Comparison of ENCODE assay signal across 8 cellular contexts in the genomic region with DNA sequence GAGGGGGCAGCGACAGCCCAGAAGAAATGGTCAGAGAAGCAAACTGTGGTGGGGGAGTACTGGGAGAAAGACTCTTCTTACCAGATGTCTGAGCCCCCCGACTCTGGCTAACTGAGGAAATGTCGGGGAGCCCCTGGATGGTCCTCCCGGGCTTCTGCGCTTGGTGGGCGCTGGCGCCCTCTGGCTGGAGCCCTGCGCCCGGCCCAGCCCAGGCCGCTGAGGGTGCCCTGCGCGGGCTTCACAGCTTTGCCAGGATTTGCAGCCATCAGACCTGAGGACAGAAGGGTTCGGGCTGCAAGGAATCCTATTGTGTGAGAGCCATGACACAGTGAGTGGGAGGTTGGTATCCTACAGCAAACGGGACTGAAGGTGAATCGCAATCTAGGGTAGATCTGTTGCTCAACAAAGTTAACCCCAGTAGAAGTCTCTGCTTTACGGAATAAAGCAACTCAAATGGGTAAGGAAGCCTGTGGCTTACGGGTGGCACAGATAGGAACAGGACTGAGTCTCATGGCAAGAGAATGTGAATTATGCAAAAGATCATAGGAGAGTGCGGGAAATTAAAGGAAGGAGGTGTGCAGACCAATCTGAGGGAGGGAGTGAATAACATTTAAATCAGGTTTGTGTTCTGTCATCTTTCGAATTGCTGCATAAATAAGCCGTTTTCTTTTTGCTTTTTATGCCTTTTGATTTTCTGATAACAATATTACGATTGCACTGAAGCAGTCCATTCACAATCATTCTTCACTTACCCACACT. TPM values are rescaled to one million over a fixed set of nuclear protein-coding genes. Genes with fewer than 3 reads are reported as not detected.
A peak's percentile ranks its signal among the peaks of the same experiment; 100 is the strongest.
DNase-seq lines count a peak whose midpoint lies in the region; ATAC-seq and TF ChIP-seq lines count a peak whose summit lies in the region.

No MANE protein-coding gene starts in this region.

- H3K9me2 ChIP-seq in neural cell (ENCODE audit: insufficient read depth, low read length) = no peaks in the 10 kb centered on the region

- H3K27me3 Mint-ChIP-seq in glutamatergic neuron (ENCODE audit: unreplicated experiment) = peaks cover 8% of the 10 kb centered on the region

- TF ChIP-seq EP300 in neural cell (conservative IDR thresholded peaks at IDR 0.05; ENCODE audit: poor library complexity, severe bottlenecking) = no peak

- peaks cover 13% of the 10 kb centered on the region for H3K27me3 ChIP-seq in neural cell (ENCODE audit: insufficient read depth, low read depth, low read length)

- no peaks in the 10 kb centered on the region for H3F3A ChIP-seq in neural cell (ENCODE audit: insufficient read depth, low read length, poor library complexity, severe bottlenecking)

- no peaks in the 10 kb centered on the region for H3K9me3 ChIP-seq in neural cell (ENCODE audit: low read length)

- TF ChIP-seq CTCF in glutamatergic neuron (IDR thresholded peaks at IDR 0.05; ENCODE audit: partially characterized antibody, unreplicated experiment) = peak; percentile 6
- TF ChIP-seq CTCF in neural cell (IDR thresholded peaks at IDR 0.05; ENCODE audit: poor library complexity, severe bottlenecking) = peak; percentile 81

- peaks cover 0 to 5% of the 10 kb centered on the region in 2 donors for H3K36me3 Mint-ChIP-seq in activated naive CD4-positive, alpha-beta T cell treated with anti-CD3 and anti-CD28 coated beads, Interleukin-2, amount 50 U/mL, for 72 hours
- H3K36me3 Mint-ChIP-seq in glutamatergic neuron (ENCODE audit: unreplicated experiment) = no peaks in the 10 kb centered on the region

- H3K9ac ChIP-seq in neural cell (ENCODE audit: low read length) = peak overlapping the region; percentile 73

- H4K20me1 ChIP-seq in neural cell (ENCODE audit: insufficient read depth) = no peaks in the 10 kb centered on the region

- peak; percentile 51 for ATAC-seq in GM19463 (IDR thresholded peaks at IDR 0.05; ENCODE audit: unreplicated experiment)
- peak; percentile 24 to 65 for ATAC-seq in activated naive CD4-positive, alpha-beta T cell treated with anti-CD3 and anti-CD28 coated beads, Interleukin-2, amount 50 U/mL, for 72 hours

- peak overlapping the region; percentile 70 for H3K4me3 Mint-ChIP-seq in glutamatergic neuron (ENCODE audit: unreplicated experiment)

- no peaks in the 10 kb centered on the region for H3K36me3 ChIP-seq in neural cell (ENCODE audit: insufficient read depth, low read length)

- no peak overlapping the region for H3K27ac Mint-ChIP-seq in activated naive CD4-positive, alpha-beta T cell treated with anti-CD3 and anti-CD28 coated beads, Interleukin-2, amount 50 U/mL, for 72 hours
- H3K27ac Mint-ChIP-seq in glutamatergic neuron (ENCODE audit: unreplicated experiment) = no peak overlapping the region

- H3K4me2 ChIP-seq in neural cell (ENCODE audit: low read length) = peak overlapping the region; percentile 91

- peak overlapping the region; percentile 82 for H3K4me3 ChIP-seq in neural cell (ENCODE audit: low read length)

- H3K9me3 Mint-ChIP-seq in activated naive CD4-positive, alpha-beta T cell treated with anti-CD3 and anti-CD28 coated beads, Interleukin-2, amount 50 U/mL, for 72 hours = no peaks in the 10 kb centered on the region
- peaks cover 5% of the 10 kb centered on the region for H3K9me3 Mint-ChIP-seq in glutamatergic neuron (ENCODE audit: unreplicated experiment)

- H3K79me2 ChIP-seq in neural cell (replicated peaks; ENCODE audit: insufficient read depth, low read length) = no peaks in the 10 kb centered on the region

- H2AFZ ChIP-seq in neural cell (ENCODE audit: low read depth, low read length) = peak overlapping the region; percentile 58

- TF ChIP-seq RAD21 in neural cell (conservative IDR thresholded peaks at IDR 0.05) = peak; percentile 73

- DNase-seq in COR-L47 (lab: John Stamatoyannopoulos, UW) (peak; percentile 18), M059J (ENCODE audit: low read depth) (peak; percentile 54), glutamatergic neuron (peak; percentile 69), NCI-H1694 treated with DMSO at 0.1 percent for 48 hours (lab: John Stamatoyannopoulos, UW) (no peak)
- DNase-seq in activated naive CD4-positive, alpha-beta T cell treated with anti-CD3 and anti-CD28 coated beads, Interleukin-2, amount 50 U/mL, for 72 hours (ENCODE audit: low spot score in 2 of 2) = peak in 1 of 2 donors; percentile 3
- DNase-seq in activated effector memory CD4-positive, alpha-beta T cell treated with Interleukin-2 at 50 U/mL for 16 hours = no peak

- H3K4me1 Mint-ChIP-seq in glutamatergic neuron (ENCODE audit: low read depth, unreplicated experiment) = peaks cover 8% of the 10 kb centered on the region

- peak overlapping the region; percentile 37 for H3K27ac ChIP-seq in neural cell (ENCODE audit: low read length)

TF ChIP-seq in neural cell, 6 proteins besides CTCF, POLR2A, EP300 and RAD21:
- TF ChIP-seq, protein P1, sequence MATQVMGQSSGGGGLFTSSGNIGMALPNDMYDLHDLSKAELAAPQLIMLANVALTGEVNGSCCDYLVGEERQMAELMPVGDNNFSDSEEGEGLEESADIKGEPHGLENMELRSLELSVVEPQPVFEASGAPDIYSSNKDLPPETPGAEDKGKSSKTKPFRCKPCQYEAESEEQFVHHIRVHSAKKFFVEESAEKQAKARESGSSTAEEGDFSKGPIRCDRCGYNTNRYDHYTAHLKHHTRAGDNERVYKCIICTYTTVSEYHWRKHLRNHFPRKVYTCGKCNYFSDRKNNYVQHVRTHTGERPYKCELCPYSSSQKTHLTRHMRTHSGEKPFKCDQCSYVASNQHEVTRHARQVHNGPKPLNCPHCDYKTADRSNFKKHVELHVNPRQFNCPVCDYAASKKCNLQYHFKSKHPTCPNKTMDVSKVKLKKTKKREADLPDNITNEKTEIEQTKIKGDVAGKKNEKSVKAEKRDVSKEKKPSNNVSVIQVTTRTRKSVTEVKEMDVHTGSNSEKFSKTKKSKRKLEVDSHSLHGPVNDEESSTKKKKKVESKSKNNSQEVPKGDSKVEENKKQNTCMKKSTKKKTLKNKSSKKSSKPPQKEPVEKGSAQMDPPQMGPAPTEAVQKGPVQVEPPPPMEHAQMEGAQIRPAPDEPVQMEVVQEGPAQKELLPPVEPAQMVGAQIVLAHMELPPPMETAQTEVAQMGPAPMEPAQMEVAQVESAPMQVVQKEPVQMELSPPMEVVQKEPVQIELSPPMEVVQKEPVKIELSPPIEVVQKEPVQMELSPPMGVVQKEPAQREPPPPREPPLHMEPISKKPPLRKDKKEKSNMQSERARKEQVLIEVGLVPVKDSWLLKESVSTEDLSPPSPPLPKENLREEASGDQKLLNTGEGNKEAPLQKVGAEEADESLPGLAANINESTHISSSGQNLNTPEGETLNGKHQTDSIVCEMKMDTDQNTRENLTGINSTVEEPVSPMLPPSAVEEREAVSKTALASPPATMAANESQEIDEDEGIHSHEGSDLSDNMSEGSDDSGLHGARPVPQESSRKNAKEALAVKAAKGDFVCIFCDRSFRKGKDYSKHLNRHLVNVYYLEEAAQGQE (IDR thresholded peaks at IDR 0.05; ENCODE audit: borderline replicate concordance) = peak; percentile 3
- TF ChIP-seq MXI1 (conservative IDR thresholded peaks at IDR 0.05; ENCODE audit: poor library complexity, severe bottlenecking) (no peak), SMC3 (conservative IDR thresholded peaks at IDR 0.05; ENCODE audit: poor library complexity) (peak; percentile 81)

RNA-seq across cellular contexts. Expression of a gene that starts 0.7 kb away (rescaled TPM):
- total RNA-seq in M059J (2014; rRNA removed; shearing (Covaris generic)) = 2.3 and 2.7 TPM in 2 replicates
- under 1 TPM in 1 of 2 donors, not detected in 1; 0.74 TPM for total RNA-seq in activated naive CD4-positive, alpha-beta T cell treated with anti-CD3 and anti-CD28 coated beads, Interleukin-2, amount 50 U/mL, for 72 hours
- 21.6 TPM for total RNA-seq in glutamatergic neuron (ENCODE audit: unreplicated experiment)
- polyA plus RNA-seq in neural cell = 37.4 and 38.9 TPM in 2 replicates
- polyA minus RNA-seq in neural cell = 41.4 and 47.3 TPM in 2 replicates

Comparison
In these comparisons a context has a peak if more than half of its experiments do, and no peak if none do; other contexts are left out.
1. DNase-seq: peak in COR-L47 (single experiment), M059J (single experiment) and glutamatergic neuron (single experiment); none in NCI-H1694 treated with DMSO at 0.1 percent for 48 hours (single experiment) and activated effector memory CD4-positive, alpha-beta T cell treated with Interleukin-2 at 50 U/mL for 16 hours (single experiment).